1 cellular context compared by ENCODE assay signal in the genomic region with DNA sequence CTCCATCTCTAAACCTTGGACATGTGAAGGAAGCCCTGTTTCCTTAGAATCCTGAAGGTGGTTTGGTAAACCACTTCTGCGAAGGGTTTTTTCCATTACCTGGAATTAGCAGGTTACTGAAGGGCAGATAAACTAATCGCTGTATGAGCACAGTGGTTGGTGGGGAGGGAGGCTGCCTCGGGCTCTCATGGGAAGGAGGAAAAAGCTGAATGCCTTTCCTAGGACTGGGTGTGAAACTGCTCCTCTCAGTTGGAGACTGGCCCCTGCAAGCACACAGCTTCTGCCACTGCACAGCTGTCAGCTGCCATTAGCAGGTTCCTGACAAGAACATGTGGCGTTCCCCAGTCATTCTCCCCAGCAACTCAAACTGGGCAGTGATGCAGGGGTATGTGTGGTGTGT.
TF ChIP-seq lines count a peak whose summit lies in the region.

No MANE protein-coding gene starts in this region.

TF ChIP-seq in HepG2, 621 proteins besides CTCF, POLR2A, EP300 and RAD21:
- TF ChIP-seq, protein P1, sequence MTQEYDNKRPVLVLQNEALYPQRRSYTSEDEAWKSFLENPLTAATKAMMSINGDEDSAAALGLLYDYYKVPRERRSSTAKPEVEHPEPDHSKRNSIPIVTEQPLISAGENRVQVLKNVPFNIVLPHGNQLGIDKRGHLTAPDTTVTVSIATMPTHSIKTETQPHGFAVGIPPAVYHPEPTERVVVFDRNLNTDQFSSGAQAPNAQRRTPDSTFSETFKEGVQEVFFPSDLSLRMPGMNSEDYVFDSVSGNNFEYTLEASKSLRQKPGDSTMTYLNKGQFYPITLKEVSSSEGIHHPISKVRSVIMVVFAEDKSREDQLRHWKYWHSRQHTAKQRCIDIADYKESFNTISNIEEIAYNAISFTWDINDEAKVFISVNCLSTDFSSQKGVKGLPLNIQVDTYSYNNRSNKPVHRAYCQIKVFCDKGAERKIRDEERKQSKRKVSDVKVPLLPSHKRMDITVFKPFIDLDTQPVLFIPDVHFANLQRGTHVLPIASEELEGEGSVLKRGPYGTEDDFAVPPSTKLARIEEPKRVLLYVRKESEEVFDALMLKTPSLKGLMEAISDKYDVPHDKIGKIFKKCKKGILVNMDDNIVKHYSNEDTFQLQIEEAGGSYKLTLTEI (CRISPR knock-in tag; conservative IDR thresholded peaks at IDR 0.05), result no peak
- TF ChIP-seq ZMYM2 (CRISPR knock-in tag; IDR thresholded peaks at IDR 0.05) (no peak), ZNF468 (CRISPR knock-in tag; IDR thresholded peaks at IDR 0.05) (no peak)
